7 cellular contexts compared by ENCODE assay signal in genomic region chr1:161440312-161440894, GRCh38.
DNase-seq lines count a peak whose midpoint lies in the region; ATAC-seq and TF ChIP-seq lines count a peak whose summit lies in the region.

No MANE protein-coding gene starts in this region.

- H3K4me3 Mint-ChIP-seq in activated naive CD4-positive, alpha-beta T cell treated with anti-CD3 and anti-CD28 coated beads, Interleukin-2, amount 10 ng/mL, durations not matched to agents 7 days and 5 days: peak overlapping the region; percentile 82

- no peak for TF ChIP-seq EP300 in sigmoid colon (IDR thresholded peaks at IDR 0.05)

- peak overlapping the region; percentile 81 for H3K27ac Mint-ChIP-seq in activated naive CD4-positive, alpha-beta T cell treated with anti-CD3 and anti-CD28 coated beads, Interleukin-2, amount 10 ng/mL, durations not matched to agents 7 days and 5 days

- DNase-seq in NB4 (ENCODE audit: low read depth) (peak; percentile 89), left ventricle myocardium inferior (peak; percentile 53), sigmoid colon (peak; percentile 63)
- peak; percentile 72 for DNase-seq in activated naive CD4-positive, alpha-beta T cell treated with anti-CD3 and anti-CD28 coated beads, Interleukin-2, amount 10 ng/mL, durations not matched to agents 7 days and 5 days

- H3K27me3 ChIP-seq in left ventricle myocardium inferior (ENCODE audit: low read depth): peaks cover 46% of the 10 kb centered on the region
- H3K27me3 ChIP-seq in sigmoid colon: peaks cover 6 to 59% (median 43%) of the 10 kb centered on the region in 3 donors

- H3K9me3 ChIP-seq in left ventricle myocardium inferior (replicated peaks) (peaks cover 3% of the 10 kb centered on the region), sigmoid colon (no peaks in the 10 kb centered on the region)

- H3K36me3 ChIP-seq in left ventricle myocardium inferior (no peaks in the 10 kb centered on the region), sigmoid colon (no peaks in the 10 kb centered on the region)

- H3K36me3 Mint-ChIP-seq in activated naive CD4-positive, alpha-beta T cell treated with anti-CD3 and anti-CD28 coated beads, Interleukin-2, amount 10 ng/mL, durations not matched to agents 7 days and 5 days: peaks cover 2% of the 10 kb centered on the region

- intact Hi-C loops in left ventricle myocardium inferior (cut with micrococcal nuclease) (no loop called here), sigmoid colon (cut with DNase I) (no loop called here)

- peaks cover 16% of the 10 kb centered on the region for H3K4me1 Mint-ChIP-seq in activated naive CD4-positive, alpha-beta T cell treated with anti-CD3 and anti-CD28 coated beads, Interleukin-2, amount 10 ng/mL, durations not matched to agents 7 days and 5 days

- TF ChIP-seq POLR2A in NB4 (IDR thresholded peaks at IDR 0.05; ENCODE audit: extremely low read depth, insufficient read length): peak; percentile 42
- TF ChIP-seq POLR2A in sigmoid colon (IDR thresholded peaks at IDR 0.05): no peak

- H3K27ac ChIP-seq in left ventricle myocardium inferior (replicated peaks): peak overlapping the region; percentile 80
- H3K27ac ChIP-seq in sigmoid colon: peak overlapping the region in 1 of 4 donors; percentile 59

- peaks cover 11% of the 10 kb centered on the region for H3K4me1 ChIP-seq in left ventricle myocardium inferior
- peaks cover 0 to 10% (median 5%) of the 10 kb centered on the region in 4 donors for H3K4me1 ChIP-seq in sigmoid colon

- peak; percentile 47 for ATAC-seq in GM19025 (IDR thresholded peaks at IDR 0.05; ENCODE audit: low read depth, unreplicated experiment)
- ATAC-seq in GM21367 (IDR thresholded peaks at IDR 0.05; ENCODE audit: unreplicated experiment): no peak
- no peak for ATAC-seq in GM21723 (IDR thresholded peaks at IDR 0.05; ENCODE audit: unreplicated experiment)

- peak overlapping the region; percentile 60 for H3K4me3 ChIP-seq in NB4 (ENCODE audit: low read depth, low read length)
- H3K4me3 ChIP-seq in left ventricle myocardium inferior: peak overlapping the region; percentile 81
- peak overlapping the region; percentile 43 to 57 (median 50) for H3K4me3 ChIP-seq in sigmoid colon

- H3K27me3 Mint-ChIP-seq in activated naive CD4-positive, alpha-beta T cell treated with anti-CD3 and anti-CD28 coated beads, Interleukin-2, amount 10 ng/mL, durations not matched to agents 7 days and 5 days: peaks cover 40% of the 10 kb centered on the region

- H3K9me3 Mint-ChIP-seq in activated naive CD4-positive, alpha-beta T cell treated with anti-CD3 and anti-CD28 coated beads, Interleukin-2, amount 10 ng/mL, durations not matched to agents 7 days and 5 days: peaks cover 2% of the 10 kb centered on the region

- WGBS in sigmoid colon, 2 donors: 0 to 1% methylated on average over 53 to 55 of the region's 61 CpGs

- CTCF ChIA-PET in activated naive CD4-positive, alpha-beta T cell treated with anti-CD3 and anti-CD28 coated beads, Interleukin-2, amount 10 ng/mL, durations not matched to agents 7 days and 5 days (lab: Charles Lee): interaction anchor here (0.7 to 2.0 kb wide), 10 partner anchors 9 to 54 kb away, joined by 3 to 8 read pairs (median 4); no protein-coding TSS in a partner anchor

- TF ChIP-seq CTCF in NB4 (IDR thresholded peaks at IDR 0.05; ENCODE audit: low read depth, low read length) (peak; percentile 56), left ventricle myocardium inferior (IDR thresholded peaks at IDR 0.05; ENCODE audit: borderline replicate concordance) (peak; percentile 70), sigmoid colon (IDR thresholded peaks at IDR 0.05) (peak in 2 of 4 experiments; percentile 14 to 28)
